Comparison of ENCODE assay signal across 14 cellular contexts in genomic region chr19:43178577-43178976, GRCh38. TPM values are rescaled to one million over a fixed set of nuclear protein-coding genes. Genes with fewer than 3 reads are reported as not detected.
"Had no signal": no experiment of that assay in that cellular context is flagged by ENCODE, and none has a peak within 500 bp of the region (broad histone marks: within the 10 kb centered on the region; RNA-seq: fewer than 3 reads in every experiment).

No MANE protein-coding gene starts in this region.

RNA-seq across cellular contexts. Expression of gene PSG5, which starts 7.8 kb away (rescaled TPM):
- total RNA-seq: stomach, subcutaneous adipose tissue, temporal lobe, testis, thoracic aorta, thyroid gland, tibial nerve, transverse colon, upper lobe of left lung, upper lobe of right lung, ureter, urinary bladder, uterus, vagina had no signal
- polyA plus RNA-seq: stomach, urinary bladder had no signal

RNA-seq across cellular contexts. Expression of gene PSG4, which starts 26.9 kb away (rescaled TPM):
- total RNA-seq: stomach, subcutaneous adipose tissue, temporal lobe, thoracic aorta, thyroid gland, tibial nerve, transverse colon, upper lobe of left lung, upper lobe of right lung, uterus had no signal
- polyA plus RNA-seq: urinary bladder had no signal
